Comparison of ENCODE assay signal across 8 cellular contexts in the genomic region with DNA sequence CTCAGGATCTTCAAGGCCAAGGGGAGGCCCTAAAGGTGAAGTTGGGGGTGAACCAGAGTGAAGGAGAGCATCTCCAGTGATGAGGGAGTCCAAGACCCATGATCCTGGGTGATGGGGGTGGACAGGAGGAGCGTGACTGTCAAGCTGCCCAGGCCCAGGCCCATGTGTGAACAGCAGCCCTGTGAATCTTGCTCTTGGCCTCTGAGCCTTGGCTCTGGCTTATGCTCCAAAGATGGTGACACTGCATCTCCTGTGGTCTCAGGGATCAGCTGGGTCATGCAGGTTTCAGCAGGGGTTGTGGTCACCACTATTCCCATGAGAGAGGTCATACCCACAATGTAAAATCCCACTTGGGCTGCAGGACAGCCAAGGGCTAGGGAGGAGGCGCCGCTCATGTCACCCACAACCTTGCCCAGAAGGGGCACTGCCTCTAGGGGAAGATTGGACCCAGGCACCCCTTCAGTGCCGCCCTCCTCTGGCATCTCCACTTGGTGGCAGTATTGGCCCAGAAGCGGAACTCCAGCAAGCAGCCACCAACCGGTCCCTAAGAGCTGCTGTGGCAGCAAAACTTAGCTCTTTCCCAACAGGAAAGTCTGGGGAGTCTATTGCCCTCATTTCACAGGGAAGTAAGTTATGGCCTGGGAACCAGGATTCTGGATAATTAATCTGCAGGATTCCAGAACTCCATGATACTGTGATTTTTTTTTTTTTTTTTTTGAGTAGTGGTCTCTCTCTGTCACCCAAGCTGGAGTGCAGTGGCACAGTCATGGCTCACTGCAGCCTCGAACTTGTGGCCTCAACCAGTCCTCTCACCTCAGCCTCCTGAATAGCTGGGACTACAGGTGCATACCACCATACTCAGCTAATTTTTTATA. TPM values are rescaled to one million over a fixed set of nuclear protein-coding genes. Genes with fewer than 3 reads are reported as not detected.
DNase-seq lines count a peak whose midpoint lies in the region; ATAC-seq and TF ChIP-seq lines count a peak whose summit lies in the region.

No MANE protein-coding gene starts in this region.

- CTCF ChIA-PET in HEK293 (lab: Yijun Ruan, JAX): interaction anchor here (0.5 to 3.9 kb wide), 69 partner anchors 12 to 872 kb away, joined by 3 to 31 read pairs (median 4); partner anchors contain the start of genes ARF1 and IBA57

- H3K4me1 ChIP-seq in HEK293 (ENCODE audit: control insufficient read depth, insufficient read depth, low read length) (no peaks in the 10 kb centered on the region), adrenal gland (replicated peaks in 1 of 2) (no peaks in the 10 kb centered on the region), right cardiac atrium (ENCODE audit: control insufficient read depth, insufficient read depth, low read length) (no peaks in the 10 kb centered on the region), spleen (peaks cover 0 to 2% (median 0%) of the 10 kb centered on the region in 6 donors)

- peak; percentile 86 for TF ChIP-seq CTCF in GM10266 (IDR thresholded peaks at IDR 0.05; ENCODE audit: control insufficient read depth, insufficient read depth, low read depth, missing control alignments)
- peak; percentile 92 for TF ChIP-seq CTCF in HEK293 (tag by site-specific recombination; IDR thresholded peaks at IDR 0.05)
- TF ChIP-seq CTCF in adrenal gland (IDR thresholded peaks at IDR 0.05): peak; percentile 65 to 96 (median 83)
- TF ChIP-seq CTCF in spleen (IDR thresholded peaks at IDR 0.05 in 8 of 11, conservative IDR thresholded peaks at IDR 0.05 in 3 of 11): peak; percentile 44 to 84 (median 75)

- H3K4me3 ChIP-seq in HEK293 (ENCODE audit: low read depth, low read length) (no peak overlapping the region), adrenal gland (no peak overlapping the region), right cardiac atrium (ENCODE audit: low read length) (no peak overlapping the region), spleen (no peak overlapping the region)

- DNase-seq in GM10266 (ENCODE audit: extremely low spot score) (peak; percentile 83), MV-4-11 (lab: John Stamatoyannopoulos, UW) (peak; percentile 76), T follicular helper cell (ENCODE audit: low read depth) (peak; percentile 59), adrenal gland (peak; percentile 68 to 85 (median 81)), right cardiac atrium (peak; percentile 57 to 79 (median 79)), spleen (peak; percentile 88), cortex of kidney (lab: John Stamatoyannopoulos, UW) (no peak)

- intact Hi-C loops in adrenal gland (cut with DNase I) (loop anchor here in 1 of 2 donors (5.0 kb wide), 1 partner anchor 518 kb away; no protein-coding TSS in a partner anchor), right cardiac atrium (cut with DNase I) (no loop called here), spleen (cut with DNase I; ENCODE audit: low total_unique reads) (no loop called here)

- peak; percentile 74 to 86 for ATAC-seq in right cardiac atrium

- TF ChIP-seq POLR2A in adrenal gland (IDR thresholded peaks at IDR 0.05) (no peak), spleen (IDR thresholded peaks at IDR 0.05) (no peak)

- no peaks in the 10 kb centered on the region for H3K9me3 ChIP-seq in HEK293 (ENCODE audit: control insufficient read depth, insufficient read depth, low read depth, low read length)
- H3K9me3 ChIP-seq in adrenal gland (replicated peaks in 1 of 3): peaks cover 0 to 5% (median 0%) of the 10 kb centered on the region in 3 donors
- peaks cover 4% of the 10 kb centered on the region for H3K9me3 ChIP-seq in right cardiac atrium (ENCODE audit: control insufficient read depth, low read length)
- H3K9me3 ChIP-seq in spleen: peaks cover 0 to 40% (median 31%) of the 10 kb centered on the region in 8 donors

- POLR2A ChIA-PET in HEK293 (lab: Yijun Ruan, JAX): interaction anchor here (0.5 to 1.0 kb wide), 6 partner anchors 61 to 172 kb away, joined by 3 to 7 read pairs (median 4); no protein-coding TSS in a partner anchor

- 16 to 34% (median 19%) methylated on average over 4 to 7 of the region's 7 CpGs for WGBS in adrenal gland, 4 donors
- WGBS in right cardiac atrium: 22% methylated on average over 7 of the region's 7 CpGs
- WGBS in spleen, 5 donors: 12 to 22% (median 17%) methylated on average over 6 to 7 of the region's 7 CpGs

- no peak overlapping the region for H3K27ac ChIP-seq in HEK293 (ENCODE audit: extremely low read depth, low read depth, low read length)
- H3K27ac ChIP-seq in adrenal gland: no peak overlapping the region
- H3K27ac ChIP-seq in right cardiac atrium (ENCODE audit: low read length): no peak overlapping the region
- H3K27ac ChIP-seq in spleen: no peak overlapping the region

- H3K36me3 ChIP-seq in HEK293 (ENCODE audit: control insufficient read depth in 2 of 2, insufficient read depth in 1 of 2, low read length in 2 of 2): no peaks in the 10 kb centered on the region
- no peaks in the 10 kb centered on the region for H3K36me3 ChIP-seq in adrenal gland (replicated peaks in 1 of 2)
- no peaks in the 10 kb centered on the region for H3K36me3 ChIP-seq in spleen

- peaks cover 6% of the 10 kb centered on the region for H3K27me3 ChIP-seq in adrenal gland
- no peaks in the 10 kb centered on the region for H3K27me3 ChIP-seq in right cardiac atrium (ENCODE audit: control insufficient read depth, insufficient read depth)
- H3K27me3 ChIP-seq in spleen (replicated peaks in 1 of 7): peaks cover 0 to 63% (median 13%) of the 10 kb centered on the region in 7 donors

TF ChIP-seq in HEK293, 187 proteins besides CTCF, POLR2A, EP300 and RAD21 (continues in another document):
- TF ChIP-seq ZNF580 (tag by site-specific recombination; IDR thresholded peaks at IDR 0.05): peak; percentile 36; the same call in 1 of the 2 replicates
- TF ChIP-seq ZNF610 (tag by site-specific recombination; IDR thresholded peaks at IDR 0.05; ENCODE audit: borderline replicate concordance): peak; percentile 57; the same call in 1 of the 2 replicates
- 0 out of 2 replicates have a peak, but pooled peaks have one; percentile 47 for TF ChIP-seq PRDM2 (tag by site-specific recombination; IDR thresholded peaks at IDR 0.05; ENCODE audit: borderline replicate concordance)
- TF ChIP-seq KLF16 (tag by site-specific recombination; IDR thresholded peaks at IDR 0.05): peak; percentile 53; the same call in 1 of the 2 replicates
- peak; percentile 91 for TF ChIP-seq ZNF654 (tag by site-specific recombination; IDR thresholded peaks at IDR 0.05; ENCODE audit: low read depth)
- no peak for TF ChIP-seq ZNF423 (tag by site-specific recombination; IDR thresholded peaks at IDR 0.05)
- peak; percentile 79 for TF ChIP-seq ZNF660 (tag by site-specific recombination; IDR thresholded peaks at IDR 0.05)
- TF ChIP-seq ZNF76 (tag by site-specific recombination; IDR thresholded peaks at IDR 0.05; ENCODE audit: borderline replicate concordance, low read depth): no peak
- TF ChIP-seq TCF7L2 (IDR thresholded peaks at IDR 0.05; ENCODE audit: borderline replicate concordance, low read depth, low read length): no peak
- TF ChIP-seq ZBTB48 (tag by site-specific recombination; IDR thresholded peaks at IDR 0.05): peak; percentile 99

RNA-seq across cellular contexts. Expression of gene WNT3A, which starts 7.5 kb away (rescaled TPM):
- total RNA-seq in adrenal gland (not detected), right cardiac atrium (not detected), spleen (not detected)
- polyA plus RNA-seq in adrenal gland (not detected), right cardiac atrium (not detected), spleen (not detected)

RNA-seq across cellular contexts. Expression of gene WNT9A, which starts 51.6 kb away (rescaled TPM):
- total RNA-seq in adrenal gland (1 to 10 TPM in 5 of 8 donors, under 1 TPM in 3; 0.42 to 2.9 (median 1.6) TPM), right cardiac atrium (1 to 10 TPM in 2 of 4 donors, under 1 TPM in 2; 0.60 to 1.8 (median 1.2) TPM), spleen (1 to 10 TPM in 4 of 7 donors, under 1 TPM in 3; 0.37 to 3.6 (median 1.2) TPM)
- polyA plus RNA-seq in adrenal gland (1 to 10 TPM in 1 of 3 donors, under 1 TPM in 2; 0.18 to 1.1 (median 0.64) TPM), right cardiac atrium (0.63 TPM), spleen (under 1 TPM; 0.08 to 0.70 (median 0.11) TPM)
